ENCODE assay signal across 8 cellular contexts in genomic region chr4:78937837-78938236, GRCh38. TPM values are rescaled to one million over a fixed set of nuclear protein-coding genes. Genes with fewer than 3 reads are reported as not detected.
A peak's percentile ranks its signal among the peaks of the same experiment; 100 is the strongest.
DNase-seq lines count a peak whose midpoint lies in the region; ATAC-seq and TF ChIP-seq lines count a peak whose summit lies in the region.

No MANE protein-coding gene starts in this region.

- peaks cover 15% of the 10 kb centered on the region; the same call in 1 of the 2 replicates for H3K79me2 ChIP-seq in PC-3 (ENCODE audit: low read length)

- CTCF ChIA-PET in PC-3 (lab: Charles Lee), result no interaction called here

- no peaks in the 10 kb centered on the region for H4K20me1 ChIP-seq in PC-3 (ENCODE audit: low read length)

- H3K9ac ChIP-seq in PC-3 (ENCODE audit: low read length), result 0 out of 2 replicates have a peak overlapping the region, but pooled peaks have one; percentile 77

- H3K9me3 ChIP-seq in PC-3 (ENCODE audit: low read length), result no peaks in the 10 kb centered on the region

- H3F3A ChIP-seq in PC-3 (ENCODE audit: low read length, unreplicated experiment), result no peaks in the 10 kb centered on the region

- H3K4me1 ChIP-seq in PC-3 (ENCODE audit: insufficient read depth, low read length), result peaks cover 8% of the 10 kb centered on the region

- intact Hi-C loops in PC-3 (cut with micrococcal nuclease), result no loop called here

- H3K27me3 ChIP-seq in PC-3 (ENCODE audit: low read length), result no peaks in the 10 kb centered on the region

- peak overlapping the region; percentile 58 for H3K4me3 Mint-ChIP-seq in T-helper 2 cell treated with Interferon-gamma antibody and Interleukin-4, amounts not matched to agents 5 μg/mL and 100 μg/mL, for 36 hours
- H3K4me3 Mint-ChIP-seq in endothelial cell (ENCODE audit: unreplicated experiment), result peak overlapping the region; percentile 75

- POLR2A ChIA-PET in PC-3 (lab: Charles Lee; ENCODE audit: unreplicated experiment), result no interaction called here

- H3K27me3 Mint-ChIP-seq in T-helper 2 cell treated with Interferon-gamma antibody and Interleukin-4, amounts not matched to agents 5 μg/mL and 100 μg/mL, for 36 hours (ENCODE audit: low read depth), result peaks cover 12% of the 10 kb centered on the region
- peaks cover 13% of the 10 kb centered on the region for H3K27me3 Mint-ChIP-seq in endothelial cell (ENCODE audit: unreplicated experiment)

- H3K4me1 Mint-ChIP-seq in T-helper 2 cell treated with Interferon-gamma antibody and Interleukin-4, amounts not matched to agents 5 μg/mL and 100 μg/mL, for 36 hours (ENCODE audit: low read depth), result peaks cover 18% of the 10 kb centered on the region
- peaks cover 40% of the 10 kb centered on the region for H3K4me1 Mint-ChIP-seq in endothelial cell (ENCODE audit: unreplicated experiment)

- H3K27ac Mint-ChIP-seq in T-helper 2 cell treated with Interferon-gamma antibody and Interleukin-4, amounts not matched to agents 5 μg/mL and 100 μg/mL, for 36 hours, result no peak overlapping the region
- H3K27ac Mint-ChIP-seq in endothelial cell (ENCODE audit: unreplicated experiment), result peak overlapping the region; percentile 76

- peak overlapping the region; percentile 93; the same call in 1 of the 2 replicates for H3K4me3 ChIP-seq in PC-3 (ENCODE audit: low read length)

- peaks cover 3% of the 10 kb centered on the region for H3K36me3 Mint-ChIP-seq in T-helper 2 cell treated with Interferon-gamma antibody and Interleukin-4, amounts not matched to agents 5 μg/mL and 100 μg/mL, for 36 hours (ENCODE audit: low read depth)
- no peaks in the 10 kb centered on the region for H3K36me3 Mint-ChIP-seq in endothelial cell (ENCODE audit: low read depth, unreplicated experiment)

- no peaks in the 10 kb centered on the region for H3K9me2 ChIP-seq in PC-3 (replicated peaks; ENCODE audit: low read length)

- H2AFZ ChIP-seq in PC-3 (ENCODE audit: low read length), result no peak overlapping the region

- TF ChIP-seq CTCF in PC-3 (conservative IDR thresholded peaks at IDR 0.05; ENCODE audit: low read depth, low read length), result no peak
- no peak for TF ChIP-seq CTCF in endothelial cell (IDR thresholded peaks at IDR 0.05; ENCODE audit: unreplicated experiment)

- no peaks in the 10 kb centered on the region for H3K36me3 ChIP-seq in PC-3 (ENCODE audit: low read depth, low read length)

- no peaks in the 10 kb centered on the region for H3K9me3 Mint-ChIP-seq in T-helper 2 cell treated with Interferon-gamma antibody and Interleukin-4, amounts not matched to agents 5 μg/mL and 100 μg/mL, for 36 hours
- no peaks in the 10 kb centered on the region for H3K9me3 Mint-ChIP-seq in endothelial cell (ENCODE audit: unreplicated experiment)

- peak overlapping the region; percentile 93 for H3K4me2 ChIP-seq in PC-3 (ENCODE audit: low read length)

- no TSS peak for BruUV-seq in PC-3 (replicated peaks; lab: Mats Ljungman, UMichigan)

- no peak overlapping the region for H3K27ac ChIP-seq in PC-3 (ENCODE audit: low read length)

- DNase-seq in T-helper 2 cell treated with Interferon-gamma antibody and Interleukin-4, amounts not matched to agents 5 μg/mL and 100 μg/mL, for 36 hours (ENCODE audit: low spot score), result no peak
- DNase-seq in T-helper 2 cell (no peak), PC-3 (peak; percentile 18), endothelial cell (ENCODE audit: low spot score) (no peak), renal cortical epithelial cell (ENCODE audit: low read depth) (peak; percentile 36)

- ATAC-seq in PC-3, result no peak
- no peak for ATAC-seq in GM18870 (IDR thresholded peaks at IDR 0.05; ENCODE audit: unreplicated experiment)
- no peak for ATAC-seq in GM21390 (IDR thresholded peaks at IDR 0.05; ENCODE audit: unreplicated experiment)
- no peak for ATAC-seq in HG03108 (IDR thresholded peaks at IDR 0.05; ENCODE audit: unreplicated experiment)

RNA-seq across cellular contexts. Expression of gene PAQR3, which starts 1.4 kb away (rescaled TPM):
- total RNA-seq in PC-3 (2014; rRNA removed) (10.7 and 16.9 TPM in 2 replicates), endothelial cell (ENCODE audit: unreplicated experiment) (28.9 TPM), renal cortical epithelial cell (23.0 and 26.2 TPM in 2 replicates)

Comparison
In these comparisons a context has a peak if more than half of its experiments do, and no peak if none do; other contexts are left out.
1. DNase-seq: peak in PC-3 (single experiment) and renal cortical epithelial cell (single experiment); none in T-helper 2 cell treated with Interferon-gamma antibody and Interleukin-4, amounts not matched to agents 5 μg/mL and 100 μg/mL, for 36 hours (single experiment), T-helper 2 cell (0 of 5) and endothelial cell (single experiment).